In genomic region chr11:57456960-57457642, GRCh38 we compare ENCODE assay signal across 8 cellular contexts. TPM values are rescaled to one million over a fixed set of nuclear protein-coding genes. Genes with fewer than 3 reads are reported as not detected.
DNase-seq lines count a peak whose midpoint lies in the region; ATAC-seq and TF ChIP-seq lines count a peak whose summit lies in the region.

No MANE protein-coding gene starts in this region.

- H3K27me3 ChIP-seq in heart left ventricle, result peaks cover 9 to 47% (median 32%) of the 10 kb centered on the region in 9 donors
- peaks cover 0 to 38% (median 18%) of the 10 kb centered on the region in 3 donors for H3K27me3 ChIP-seq in psoas muscle (ENCODE audit: insufficient read depth in 3 of 3, low read length in 2 of 3)

- intact Hi-C loops in heart left ventricle (cut with DNase I), result loop anchor here (1.0 to 10.0 kb wide), 11 partner anchors 70 to 1068 kb away; partner anchors contain the start of gene YPEL4 (in 4 of the 10)
- intact Hi-C loops in psoas muscle (cut with DNase I), result loop anchor here (1.0 to 5.0 kb wide), 4 partner anchors 70 to 188 kb away; no protein-coding TSS in a partner anchor

- H3K4me1 ChIP-seq in heart left ventricle (peaks cover 3 to 43% (median 25%) of the 10 kb centered on the region in 12 donors), psoas muscle (peaks cover 19% of the 10 kb centered on the region)

- WGBS in heart left ventricle, 4 donors, result 7 to 11% (median 9%) methylated on average over 19 of the region's 19 CpGs
- WGBS in psoas muscle, 3 donors, result 5 to 11% (median 8%) methylated on average over 17 to 19 of the region's 19 CpGs

- TF ChIP-seq CTCF in heart left ventricle (IDR thresholded peaks at IDR 0.05) (peak; percentile 98 to 100 (median 98)), psoas muscle (IDR thresholded peaks at IDR 0.05) (peak; percentile 99)

- H3K36me3 ChIP-seq in heart left ventricle (no peaks in the 10 kb centered on the region), psoas muscle (ENCODE audit: insufficient read depth in 1 of 2, low read depth in 1 of 2) (no peaks in the 10 kb centered on the region)

- H3K27ac ChIP-seq in heart left ventricle (no peak overlapping the region), psoas muscle (no peak overlapping the region)

- peaks cover 21% of the 10 kb centered on the region for H3K4me1 Mint-ChIP-seq in activated naive CD8-positive, alpha-beta T cell treated with anti-CD3 and anti-CD28 coated beads for 36 hours

- no peaks in the 10 kb centered on the region for H3K9me3 Mint-ChIP-seq in activated naive CD8-positive, alpha-beta T cell treated with anti-CD3 and anti-CD28 coated beads for 36 hours

- H3K4me3 ChIP-seq in heart left ventricle (peak overlapping the region in 2 of 12 donors; percentile 4 to 19), psoas muscle (peak overlapping the region; percentile 4)

- no peak for TF ChIP-seq POLR2A in heart left ventricle (IDR thresholded peaks at IDR 0.05)

- ATAC-seq in heart left ventricle, result peak; percentile 57 to 89 (median 86)
- peak; percentile 89 to 96 (median 94) for ATAC-seq in psoas muscle
- no peak for ATAC-seq in GM19452 (IDR thresholded peaks at IDR 0.05; ENCODE audit: unreplicated experiment)

- no peaks in the 10 kb centered on the region for H3K36me3 Mint-ChIP-seq in activated naive CD8-positive, alpha-beta T cell treated with anti-CD3 and anti-CD28 coated beads for 36 hours

- H3K27ac Mint-ChIP-seq in activated naive CD8-positive, alpha-beta T cell treated with anti-CD3 and anti-CD28 coated beads for 36 hours, result no peak overlapping the region

- H3K4me3 Mint-ChIP-seq in activated naive CD8-positive, alpha-beta T cell treated with anti-CD3 and anti-CD28 coated beads for 36 hours, result peak overlapping the region; percentile 42

- H3K27me3 Mint-ChIP-seq in activated naive CD8-positive, alpha-beta T cell treated with anti-CD3 and anti-CD28 coated beads for 36 hours, result peaks cover 39% of the 10 kb centered on the region

- peak; percentile 31 for DNase-seq in GM04503 (ENCODE audit: low read depth)
- DNase-seq in H4 (ENCODE audit: low spot score), result peak; percentile 60
- peak; percentile 87 for DNase-seq in M059J (ENCODE audit: low read depth)
- DNase-seq in SW 1271 (lab: John Stamatoyannopoulos, UW), result peak; percentile 61 to 80
- peak; percentile 74 for DNase-seq in activated naive CD8-positive, alpha-beta T cell treated with anti-CD3 and anti-CD28 coated beads for 36 hours
- peak; percentile 87 to 95 (median 89) for DNase-seq in heart left ventricle
- DNase-seq in psoas muscle, result peak; percentile 92 to 95

- no peaks in the 10 kb centered on the region for H3K9me3 ChIP-seq in heart left ventricle
- no peaks in the 10 kb centered on the region for H3K9me3 ChIP-seq in psoas muscle

RNA-seq across cellular contexts. Expression of gene RTN4RL2, which starts 3.2 kb away (rescaled TPM):
- total RNA-seq in H4 (2014; rRNA removed; shearing (Covaris generic)), result 0.64 and 0.89 TPM in 2 replicates
- total RNA-seq in M059J (2014; rRNA removed; shearing (Covaris generic)), result 0.34 and 0.96 TPM in 2 replicates
- total RNA-seq in activated naive CD8-positive, alpha-beta T cell treated with anti-CD3 and anti-CD28 coated beads for 36 hours, result under 1 TPM; 0.43 to 0.44 TPM
- 1 to 10 TPM in 5 of 9 donors, under 1 TPM in 4; 0.58 to 2.1 (median 1.1) TPM for total RNA-seq in heart left ventricle
- 1 to 10 TPM; 1.0 to 1.1 TPM for polyA plus RNA-seq in heart left ventricle
- 1 to 10 TPM in 1 of 4 donors, under 1 TPM in 3; 0.77 to 1.1 (median 0.84) TPM for total RNA-seq in psoas muscle
- polyA plus RNA-seq in psoas muscle, result under 1 TPM; 0.44 to 0.61 (median 0.49) TPM

RNA-seq across cellular contexts. Expression of gene SLC43A3, which starts 30.2 kb away (rescaled TPM):
- total RNA-seq in H4 (2014; rRNA removed; shearing (Covaris generic)), result 20.4 and 21.3 TPM in 2 replicates
- 77.4 and 95.1 TPM in 2 replicates for total RNA-seq in M059J (2014; rRNA removed; shearing (Covaris generic))
- 100 to 1,000 TPM; 331 to 348 TPM for total RNA-seq in activated naive CD8-positive, alpha-beta T cell treated with anti-CD3 and anti-CD28 coated beads for 36 hours
- total RNA-seq in heart left ventricle (10 to 100 TPM; 13.5 to 56.9 (median 24.7) TPM), psoas muscle (10 to 100 TPM; 10.6 to 18.8 (median 16.0) TPM)
- polyA plus RNA-seq in heart left ventricle (10 to 100 TPM; 14.6 to 17.9 TPM), psoas muscle (10 to 100 TPM in 1 of 3 donors, 1 to 10 TPM in 2; 5.8 to 14.7 (median 6.4) TPM)

RNA-seq across cellular contexts. Expression of gene SLC43A1, which starts 58.4 kb away (rescaled TPM):
- total RNA-seq in H4 (2014; rRNA removed; shearing (Covaris generic)), result 3.5 and 6.0 TPM in 2 replicates
- total RNA-seq in M059J (2014; rRNA removed; shearing (Covaris generic)), result 4.8 and 6.9 TPM in 2 replicates
- 10 to 100 TPM; 36.8 to 37.1 TPM for total RNA-seq in activated naive CD8-positive, alpha-beta T cell treated with anti-CD3 and anti-CD28 coated beads for 36 hours
- 10 to 100 TPM in 1 of 9 donors, 1 to 10 TPM in 8; 2.7 to 12.3 (median 5.4) TPM for total RNA-seq in heart left ventricle
- polyA plus RNA-seq in heart left ventricle, result 1 to 10 TPM; 6.6 TPM
- 10 to 100 TPM in 1 of 4 donors, 1 to 10 TPM in 3; 4.1 to 15.3 (median 7.1) TPM for total RNA-seq in psoas muscle
- 10 to 100 TPM in 1 of 3 donors, 1 to 10 TPM in 2; 3.5 to 13.7 (median 7.5) TPM for polyA plus RNA-seq in psoas muscle

Comparison
In these comparisons a context has a peak if more than half of its experiments do, and no peak if none do; other contexts are left out.
1. DNase-seq: peak in every context shown above with its lines; median percentile 94 in psoas muscle; 89 in heart left ventricle; 87 in M059J; 74 in activated naive CD8-positive, alpha-beta T cell treated with anti-CD3 and anti-CD28 coated beads for 36 hours; 70 in SW 1271; 60 in H4; 31 in GM04503.